In genomic region chr7:126778101-126778500, GRCh38 we compare ENCODE assay signal across 19 cellular contexts.
DNase-seq lines count a peak whose midpoint lies in the region; TF ChIP-seq lines count a peak whose summit lies in the region.
"Had no signal": no experiment of that assay in that cellular context is flagged by ENCODE, and none has a peak within 500 bp of the region (broad histone marks: within the 10 kb centered on the region; RNA-seq: fewer than 3 reads in every experiment).

No MANE protein-coding gene starts in this region.

- peak; percentile 98 for DNase-seq in DMS53 (lab: John Stamatoyannopoulos, UW)
- peak; percentile 85 for DNase-seq in NCI-H128 (lab: John Stamatoyannopoulos, UW; ENCODE audit: unreplicated experiment)
- DNase-seq in NCI-H2196 (lab: John Stamatoyannopoulos, UW; ENCODE audit: unreplicated experiment): peak; percentile 80
- peak; percentile 97 for DNase-seq in SHP77 treated with DMSO at 0.1 percent for 48 hours (lab: John Stamatoyannopoulos, UW)
- DNase-seq in NCI-H446 treated with DMSO at 0.1 percent for 48 hours (lab: John Stamatoyannopoulos, UW): no peak
- no peak for DNase-seq in AML-193 (lab: John Stamatoyannopoulos, UW)
- no peak for DNase-seq in WERI-Rb-1
- DNase-seq in HCEC 1CT: no peak
- DNase-seq: activated B cell treated with CpG ODN at 0.5 μM for 24 hours; caudate nucleus; CD4-positive, alpha-beta memory T cell; effector CD8-positive, alpha-beta T cell; GM23248; midbrain; NK-92 treated with Interleukin-12 subunit alpha and Interleukin-12 subunit beta, amount 100 ng/mL, for 24 hours; stimulated activated naive CD4-positive, alpha-beta T cell treated with Interleukin-2 at 50 U/mL for 16 hours; T-helper 1 cell had no signal

- no peak overlapping the region for H3K27ac ChIP-seq in WERI-Rb-1
- H3K27ac ChIP-seq: GM23248, neural progenitor cell had no signal

- no peaks in the 10 kb centered on the region for H3K9me3 ChIP-seq in WERI-Rb-1 (ENCODE audit: severe bottlenecking)

- no peaks in the 10 kb centered on the region for H3K27me3 ChIP-seq in WERI-Rb-1 (ENCODE audit: insufficient read depth, low read depth, severe bottlenecking)
- H3K27me3 ChIP-seq: neural progenitor cell had no signal

- TF ChIP-seq CTCF in WERI-Rb-1 (IDR thresholded peaks at IDR 0.05; ENCODE audit: low read depth, low read length): no peak

- H3K4me3 ChIP-seq in WERI-Rb-1 (ENCODE audit: low read depth, low read length): no peak overlapping the region
- H3K4me3 ChIP-seq: GM12878, GM23248, neural progenitor cell had no signal

- H3K36me3 ChIP-seq in WERI-Rb-1: no peaks in the 10 kb centered on the region
- H3K36me3 ChIP-seq: neural progenitor cell had no signal

Comparison
In these comparisons a context has a peak if more than half of its experiments do, and no peak if none do; other contexts are left out.
1. DNase-seq: peak in DMS53 (single experiment), NCI-H128 (single experiment), NCI-H2196 (single experiment) and SHP77 treated with DMSO at 0.1 percent for 48 hours (single experiment); none in NCI-H446 treated with DMSO at 0.1 percent for 48 hours (single experiment), AML-193 (0 of 2), WERI-Rb-1 (single experiment) and HCEC 1CT (single experiment).